ENCODE assay signal across 23 cellular contexts in the genomic region with DNA sequence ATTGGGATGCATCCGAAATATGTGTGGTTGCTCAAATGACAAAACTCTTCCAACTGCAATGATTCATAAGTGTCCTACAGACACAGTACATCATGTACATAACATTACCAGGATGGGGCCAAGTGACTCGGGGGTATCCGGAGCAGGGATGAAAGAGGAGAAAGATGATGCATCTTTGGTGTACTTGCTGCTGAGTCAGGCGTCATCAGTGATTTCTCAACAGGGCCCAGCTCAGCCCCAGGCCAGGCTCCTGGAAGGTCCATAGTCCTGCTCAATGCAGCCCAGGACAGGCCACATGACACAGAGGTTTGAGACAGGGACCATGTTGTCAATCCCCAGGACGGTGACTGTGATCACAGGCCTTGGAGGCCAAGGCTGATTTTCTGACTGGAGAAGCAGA. TPM values are rescaled to one million over a fixed set of nuclear protein-coding genes. Genes with fewer than 3 reads are reported as not detected.
DNase-seq lines count a peak whose midpoint lies in the region; ATAC-seq and TF ChIP-seq lines count a peak whose summit lies in the region.
"Had no signal": no experiment of that assay in that cellular context is flagged by ENCODE, and none has a peak within 500 bp of the region (broad histone marks: within the 10 kb centered on the region; RNA-seq: fewer than 3 reads in every experiment).

No MANE protein-coding gene starts in this region.

- H4K20me1 ChIP-seq in OCI-LY3 (ENCODE audit: insufficient read depth, low read length): no peaks in the 10 kb centered on the region

- H3K4me3 ChIP-seq in OCI-LY3 (ENCODE audit: low read length): no peak overlapping the region
- H3K4me3 ChIP-seq: HAP-1, thyroid gland had no signal

- CTCF ChIA-PET in activated CD4-positive, alpha-beta memory T cell treated with anti-CD3 and anti-CD28 coated beads for 36 hours (lab: Charles Lee): interaction anchor here (1.2 to 1.5 kb wide), 2 partner anchors 17 to 251 kb away, joined by 3 to 4 read pairs; no protein-coding TSS in a partner anchor
- CTCF ChIA-PET in activated CD4-positive, alpha-beta memory T cell treated with anti-CD3 and anti-CD28 coated beads, Interleukin-2, amount 10 ng/mL, durations not matched to agents 7 days and 5 days (lab: Charles Lee): interaction anchor here (1.1 to 1.4 kb wide), 2 partner anchors 11 to 113 kb away, joined by 3 read pairs; no protein-coding TSS in a partner anchor

- H3K9me3 Mint-ChIP-seq in activated CD4-positive, alpha-beta memory T cell treated with anti-CD3 and anti-CD28 coated beads for 36 hours: no peaks in the 10 kb centered on the region
- H3K9me3 Mint-ChIP-seq in activated CD4-positive, alpha-beta memory T cell treated with anti-CD3 and anti-CD28 coated beads, Interleukin-2, amount 10 ng/mL, durations not matched to agents 7 days and 5 days: no peaks in the 10 kb centered on the region
- H3K9me3 Mint-ChIP-seq: CD4-positive, CD25-positive, alpha-beta regulatory T cell; natural killer cell treated with Interleukin-12 subunit alpha and Interleukin-12 subunit beta and Interleukin-15 and Interleukin-18, amount 100 ng/mL, for 72 hours; WTC11 had no signal

- H3K27ac ChIP-seq in OCI-LY3 (ENCODE audit: low read length): peak overlapping the region; percentile 85
- H3K27ac ChIP-seq: 22Rv1, thyroid gland had no signal

- intact Hi-C loops in activated CD4-positive, alpha-beta memory T cell treated with anti-CD3 and anti-CD28 coated beads for 36 hours (cut with micrococcal nuclease): no loop called here
- intact Hi-C loops in sciatic nerve (cut with DNase I): no loop called here

- H3K9ac ChIP-seq in OCI-LY3 (ENCODE audit: low read length): peak overlapping the region; percentile 65; the same call in 1 of the 2 replicates

- peak; percentile 12 for DNase-seq in activated CD4-positive, alpha-beta memory T cell treated with anti-CD3 and anti-CD28 coated beads for 36 hours
- DNase-seq in activated CD4-positive, alpha-beta memory T cell treated with anti-CD3 and anti-CD28 coated beads, Interleukin-2, amount 10 ng/mL, durations not matched to agents 7 days and 5 days: no peak
- DNase-seq in fibroblast of gingiva (ENCODE audit: low read depth) (peak; percentile 98), sciatic nerve (ENCODE audit: low spot score) (peak; percentile 14), cerebellar cortex (ENCODE audit: low spot score) (no peak)
- DNase-seq in activated CD4-positive, alpha-beta T cell treated with anti-CD3 and anti-CD28 coated beads for 4 hours: no peak
- DNase-seq: amygdala; CD4-positive, CD25-positive, alpha-beta regulatory T cell; cerebellar nuclear complex; mesenchymal stem cell; NCI-H187 treated with DMSO at 0.1 percent for 48 hours; NCI-H446; SIG-M5; T-helper 17 cell; thyroid gland had no signal

- H3K27ac Mint-ChIP-seq in activated CD4-positive, alpha-beta memory T cell treated with anti-CD3 and anti-CD28 coated beads for 36 hours: no peak overlapping the region
- no peak overlapping the region for H3K27ac Mint-ChIP-seq in activated CD4-positive, alpha-beta memory T cell treated with anti-CD3 and anti-CD28 coated beads, Interleukin-2, amount 10 ng/mL, durations not matched to agents 7 days and 5 days
- H3K27ac Mint-ChIP-seq: CD4-positive, CD25-positive, alpha-beta regulatory T cell; natural killer cell treated with Interleukin-12 subunit alpha and Interleukin-12 subunit beta and Interleukin-15 and Interleukin-18, amount 100 ng/mL, for 72 hours; progenitor cell of endocrine pancreas; T-helper 17 cell; WTC11 had no signal

- TF ChIP-seq CTCF in OCI-LY3 (IDR thresholded peaks at IDR 0.05; ENCODE audit: low read depth, low read length): no peak

- H3K27me3 ChIP-seq in OCI-LY3 (ENCODE audit: low read depth, low read length): no peaks in the 10 kb centered on the region
- H3K27me3 ChIP-seq: thyroid gland had no signal

- H3K79me2 ChIP-seq in OCI-LY3 (ENCODE audit: low read length): no peaks in the 10 kb centered on the region

- no peaks in the 10 kb centered on the region for H3K27me3 Mint-ChIP-seq in activated CD4-positive, alpha-beta memory T cell treated with anti-CD3 and anti-CD28 coated beads for 36 hours
- peaks cover 3% of the 10 kb centered on the region for H3K27me3 Mint-ChIP-seq in activated CD4-positive, alpha-beta memory T cell treated with anti-CD3 and anti-CD28 coated beads, Interleukin-2, amount 10 ng/mL, durations not matched to agents 7 days and 5 days
- H3K27me3 Mint-ChIP-seq: natural killer cell treated with Interleukin-12 subunit alpha and Interleukin-12 subunit beta and Interleukin-15 and Interleukin-18, amount 100 ng/mL, for 72 hours had no signal

- no peaks in the 10 kb centered on the region for H3K4me1 Mint-ChIP-seq in activated CD4-positive, alpha-beta memory T cell treated with anti-CD3 and anti-CD28 coated beads for 36 hours (ENCODE audit: low read depth)
- H3K4me1 Mint-ChIP-seq in activated CD4-positive, alpha-beta memory T cell treated with anti-CD3 and anti-CD28 coated beads, Interleukin-2, amount 10 ng/mL, durations not matched to agents 7 days and 5 days: no peaks in the 10 kb centered on the region
- H3K4me1 Mint-ChIP-seq: CD4-positive, CD25-positive, alpha-beta regulatory T cell; T-helper 17 cell; WTC11 had no signal

- ATAC-seq in sciatic nerve (no peak), GM18858 (IDR thresholded peaks at IDR 0.05; ENCODE audit: unreplicated experiment) (no peak)
- ATAC-seq: natural killer cell treated with Interleukin-12 subunit alpha and Interleukin-12 subunit beta and Interleukin-15 and Interleukin-18, amount 100 ng/mL, for 72 hours; T-helper 17 cell had no signal

- no peak overlapping the region for H2AFZ ChIP-seq in OCI-LY3 (ENCODE audit: low read depth, low read length)

- no peak overlapping the region for H3K4me3 Mint-ChIP-seq in activated CD4-positive, alpha-beta memory T cell treated with anti-CD3 and anti-CD28 coated beads for 36 hours
- no peak overlapping the region for H3K4me3 Mint-ChIP-seq in activated CD4-positive, alpha-beta memory T cell treated with anti-CD3 and anti-CD28 coated beads, Interleukin-2, amount 10 ng/mL, durations not matched to agents 7 days and 5 days
- H3K4me3 Mint-ChIP-seq: CD4-positive, CD25-positive, alpha-beta regulatory T cell; natural killer cell treated with Interleukin-12 subunit alpha and Interleukin-12 subunit beta and Interleukin-15 and Interleukin-18, amount 100 ng/mL, for 72 hours; T-helper 17 cell; WTC11 had no signal

- no peaks in the 10 kb centered on the region for H3K36me3 ChIP-seq in OCI-LY3 (replicated peaks; ENCODE audit: low read depth, low read length)
- H3K36me3 ChIP-seq: HAP-1, thyroid gland had no signal

- H3K4me1 ChIP-seq in OCI-LY3 (ENCODE audit: low read length): peaks cover 78% of the 10 kb centered on the region
- H3K4me1 ChIP-seq: HAP-1, thyroid gland had no signal

- POLR2A ChIA-PET in activated CD4-positive, alpha-beta memory T cell treated with anti-CD3 and anti-CD28 coated beads for 36 hours (lab: Charles Lee): no interaction called here
- POLR2A ChIA-PET in activated CD4-positive, alpha-beta memory T cell treated with anti-CD3 and anti-CD28 coated beads, Interleukin-2, amount 10 ng/mL, durations not matched to agents 7 days and 5 days (lab: Charles Lee): no interaction called here

- peak overlapping the region; percentile 32; the same call in 1 of the 2 replicates for H3K4me2 ChIP-seq in OCI-LY3 (ENCODE audit: low read length)

- H3K9me3 ChIP-seq in OCI-LY3 (ENCODE audit: insufficient read depth, low read length): no peaks in the 10 kb centered on the region
- H3K9me3 ChIP-seq: HAP-1, thyroid gland had no signal

- H3K36me3 Mint-ChIP-seq in activated CD4-positive, alpha-beta memory T cell treated with anti-CD3 and anti-CD28 coated beads for 36 hours: no peaks in the 10 kb centered on the region
- no peaks in the 10 kb centered on the region for H3K36me3 Mint-ChIP-seq in activated CD4-positive, alpha-beta memory T cell treated with anti-CD3 and anti-CD28 coated beads, Interleukin-2, amount 10 ng/mL, durations not matched to agents 7 days and 5 days (ENCODE audit: low read depth)
- H3K36me3 Mint-ChIP-seq: CD4-positive, CD25-positive, alpha-beta regulatory T cell; natural killer cell treated with Interleukin-12 subunit alpha and Interleukin-12 subunit beta and Interleukin-15 and Interleukin-18, amount 100 ng/mL, for 72 hours; WTC11 had no signal

RNA-seq across cellular contexts. Expression of a gene that starts 59.3 kb away (rescaled TPM):
- total RNA-seq in activated CD4-positive, alpha-beta memory T cell treated with anti-CD3 and anti-CD28 coated beads for 36 hours: not detected
- not detected for total RNA-seq in activated CD4-positive, alpha-beta memory T cell treated with anti-CD3 and anti-CD28 coated beads, Interleukin-2, amount 10 ng/mL, durations not matched to agents 7 days and 5 days
- total RNA-seq in sciatic nerve: not detected
- total RNA-seq: CD4-positive, CD25-positive, alpha-beta regulatory T cell; glomerular endothelial cell; natural killer cell treated with Interleukin-12 subunit alpha and Interleukin-12 subunit beta and Interleukin-15 and Interleukin-18, amount 100 ng/mL, for 72 hours; progenitor cell of endocrine pancreas; T-helper 17 cell; WTC11 had no signal

Comparison
In these comparisons a context has a peak if more than half of its experiments do, and no peak if none do; other contexts are left out.
1. DNase-seq: peak in activated CD4-positive, alpha-beta memory T cell treated with anti-CD3 and anti-CD28 coated beads for 36 hours (single experiment), fibroblast of gingiva (single experiment) and sciatic nerve (single experiment); none in activated CD4-positive, alpha-beta memory T cell treated with anti-CD3 and anti-CD28 coated beads, Interleukin-2, amount 10 ng/mL, durations not matched to agents 7 days and 5 days (single experiment), cerebellar cortex (single experiment) and activated CD4-positive, alpha-beta T cell treated with anti-CD3 and anti-CD28 coated beads for 4 hours (0 of 2).